In genomic region chr4:143559757-143560147, GRCh38 we compare ENCODE assay signal across 9 cellular contexts. TPM values are rescaled to one million over a fixed set of nuclear protein-coding genes. Genes with fewer than 3 reads are reported as not detected.
DNase-seq lines count a peak whose midpoint lies in the region; ATAC-seq and TF ChIP-seq lines count a peak whose summit lies in the region.
"Had no signal": no experiment of that assay in that cellular context is flagged by ENCODE, and none has a peak within 500 bp of the region (broad histone marks: within the 10 kb centered on the region; RNA-seq: fewer than 3 reads in every experiment).

No MANE protein-coding gene starts in this region.

- peak overlapping the region; percentile 64 for H2AFZ ChIP-seq in hepatocyte

- H3K9me2 ChIP-seq in hepatocyte (replicated peaks; ENCODE audit: insufficient read depth) = no peaks in the 10 kb centered on the region

- H3K4me3 ChIP-seq in hepatocyte = peak overlapping the region; percentile 62
- H3K4me3 ChIP-seq: K562 had no signal

- H4K20me1 ChIP-seq in hepatocyte (ENCODE audit: insufficient read depth, poor library complexity, severe bottlenecking) = no peaks in the 10 kb centered on the region

- H3K79me2 ChIP-seq in hepatocyte = no peaks in the 10 kb centered on the region

- peak overlapping the region; percentile 87 for H3K4me2 ChIP-seq in hepatocyte

- no peaks in the 10 kb centered on the region for H3K36me3 ChIP-seq in hepatocyte (replicated peaks; ENCODE audit: insufficient read depth, low read depth)

- 73% methylated on average over 16 of the region's 17 CpGs for WGBS in hepatocyte (ENCODE audit: low lambda C conversion rate, missing lambda C conversion rate)

- peaks cover 6% of the 10 kb centered on the region for H3K4me1 ChIP-seq in hepatocyte (ENCODE audit: insufficient read depth)

- H3K27me3 ChIP-seq in hepatocyte = no peaks in the 10 kb centered on the region

- no peaks in the 10 kb centered on the region for H3K9me3 ChIP-seq in hepatocyte (ENCODE audit: low read depth)

- peak; percentile 16 for ATAC-seq in HG03432 (IDR thresholded peaks at IDR 0.05; ENCODE audit: unreplicated experiment)
- no peak for ATAC-seq in GM19351 (IDR thresholded peaks at IDR 0.05; ENCODE audit: unreplicated experiment)
- no peak for ATAC-seq in GM18519 (IDR thresholded peaks at IDR 0.05; ENCODE audit: low FRiP score, unreplicated experiment)
- ATAC-seq in HG03039 (IDR thresholded peaks at IDR 0.05; ENCODE audit: unreplicated experiment) = no peak
- ATAC-seq: K562 had no signal

- peak overlapping the region; percentile 87 for H3K27ac ChIP-seq in hepatocyte

- DNase-seq in GM03348 (ENCODE audit: low spot score) = peak; percentile 35
- DNase-seq in activated T-cell treated with anti-CD3 and anti-CD28 coated beads for 4 hours = peak; percentile 43
- peak; percentile 10 for DNase-seq in hepatocyte (ENCODE audit: low spot score)
- peak in 2 of 3 experiments; percentile 11 to 33 for DNase-seq in stimulated activated CD4-positive, alpha-beta T cell treated with anti-CD3 and anti-CD28 coated beads, TNF-alpha, amount 100 ng/mL, for 24 hours (ENCODE audit: low read depth in 3 of 3)

- TF ChIP-seq CTCF in hepatocyte (IDR thresholded peaks at IDR 0.05; ENCODE audit: poor library complexity) = peak; percentile 3

RNA-seq across cellular contexts. Expression of gene SMARCA5, which starts 46.2 kb away (rescaled TPM):
- 53.4 and 73.0 TPM in 2 replicates for total RNA-seq in hepatocyte
- 33.8 and 38.7 TPM in 2 replicates for polyA plus RNA-seq in hepatocyte
